Comparison of ENCODE assay signal across 16 cellular contexts in genomic region chr1:202862672-202863560, GRCh38. TPM values are rescaled to one million over a fixed set of nuclear protein-coding genes. Genes with fewer than 3 reads are reported as not detected.
DNase-seq lines count a peak whose midpoint lies in the region; ATAC-seq and FAIRE-seq lines count a peak whose summit lies in the region.
"Had no signal": no experiment of that assay in that cellular context is flagged by ENCODE, and none has a peak within 500 bp of the region (broad histone marks: within the 10 kb centered on the region; RNA-seq: fewer than 3 reads in every experiment).

No MANE protein-coding gene starts in this region.

- peaks cover 21% of the 10 kb centered on the region for H3K4me1 Mint-ChIP-seq in activated T-helper 1 cell treated with anti-CD3 and anti-CD28 coated beads, Interleukin-12 subunit alpha, Interleukin-12 subunit beta, Interleukin-2, Interleukin-4 antibody, amounts not matched to agents 30 ng/mL and 10 ng/mL and 1 ng/mL, durations not matched to agents 14 hours and 24 hours and 36 hours (ENCODE audit: low read depth)

- H3K27me3 Mint-ChIP-seq in activated T-helper 1 cell treated with anti-CD3 and anti-CD28 coated beads, Interleukin-12 subunit alpha, Interleukin-12 subunit beta, Interleukin-2, Interleukin-4 antibody, amounts not matched to agents 30 ng/mL and 10 ng/mL and 1 ng/mL, durations not matched to agents 14 hours and 24 hours and 36 hours (ENCODE audit: insufficient read depth): peaks cover 68% of the 10 kb centered on the region

- H3K9me3 ChIP-seq in HAP-1: no peaks in the 10 kb centered on the region
- H3K9me3 ChIP-seq in small intestine (ENCODE audit: control insufficient read depth, low read depth): no peaks in the 10 kb centered on the region
- H3K9me3 ChIP-seq: thoracic aorta had no signal

- H3K4me1 ChIP-seq in HAP-1 (peaks cover 18% of the 10 kb centered on the region), small intestine (ENCODE audit: control insufficient read depth in 2 of 2, insufficient read depth in 1 of 2, low read depth in 1 of 2, low read length in 1 of 2) (peaks cover 0 to 4% of the 10 kb centered on the region in 2 donors)

- WGBS in small intestine, 3 donors: 11 to 53% (median 28%) methylated on average over 5 of the region's 5 CpGs

- intact Hi-C loops in activated T-helper 1 cell treated with anti-CD3 and anti-CD28 coated beads, Interleukin-12 subunit alpha, Interleukin-12 subunit beta, Interleukin-2, Interleukin-4 antibody, amounts not matched to agents 30 ng/mL and 10 ng/mL and 1 ng/mL, durations not matched to agents 14 hours and 24 hours and 36 hours (cut with micrococcal nuclease): loop anchor here (5.0 kb wide), 1 partner anchor 71 kb away; no protein-coding TSS in a partner anchor
- intact Hi-C loops in sciatic nerve (cut with DNase I): no loop called here

- ATAC-seq in left lobe of liver: peak; percentile 9
- ATAC-seq in sciatic nerve: no peak
- ATAC-seq in GM19463 (IDR thresholded peaks at IDR 0.05; ENCODE audit: unreplicated experiment): no peak

- FAIRE-seq in small intestine (lab: Jason Lieb, UNC): no peak
- FAIRE-seq: endothelial cell of umbilical vein had no signal

- H3K27me3 ChIP-seq in HAP-1 (ENCODE audit: low read depth) (no peaks in the 10 kb centered on the region), small intestine (ENCODE audit: control insufficient read depth in 2 of 2, insufficient read depth in 2 of 2, low read length in 2 of 2) (no peaks in the 10 kb centered on the region)

- no peaks in the 10 kb centered on the region for H3K9me3 Mint-ChIP-seq in activated T-helper 1 cell treated with anti-CD3 and anti-CD28 coated beads, Interleukin-12 subunit alpha, Interleukin-12 subunit beta, Interleukin-2, Interleukin-4 antibody, amounts not matched to agents 30 ng/mL and 10 ng/mL and 1 ng/mL, durations not matched to agents 14 hours and 24 hours and 36 hours
- H3K9me3 Mint-ChIP-seq: activated CD4-positive, alpha-beta memory T cell treated with anti-CD3 and anti-CD28 coated beads, Interleukin-2, amount 10 ng/mL, durations not matched to agents 7 days and 5 days had no signal

- H3K36me3 ChIP-seq in HAP-1 (replicated peaks) (no peaks in the 10 kb centered on the region), small intestine (ENCODE audit: control insufficient read depth in 2 of 2, insufficient read depth in 2 of 2, low read length in 2 of 2) (no peaks in the 10 kb centered on the region)
- H3K36me3 ChIP-seq: BLaER1, thoracic aorta had no signal

- peak overlapping the region in 1 of 2 donors; percentile 28 for H3K27ac ChIP-seq in small intestine (ENCODE audit: low read depth in 1 of 2, low read length in 1 of 2)
- H3K27ac ChIP-seq: BLaER1, thoracic aorta had no signal

- peaks cover 3% of the 10 kb centered on the region for H3K36me3 Mint-ChIP-seq in activated T-helper 1 cell treated with anti-CD3 and anti-CD28 coated beads, Interleukin-12 subunit alpha, Interleukin-12 subunit beta, Interleukin-2, Interleukin-4 antibody, amounts not matched to agents 30 ng/mL and 10 ng/mL and 1 ng/mL, durations not matched to agents 14 hours and 24 hours and 36 hours (ENCODE audit: low read depth)

- DNase-seq in HAP-1 (ENCODE audit: low spot score in 2 of 2) (peak; percentile 17 to 30), left lobe of liver (ENCODE audit: low spot score) (no peak), small intestine (peak; percentile 88), sciatic nerve (ENCODE audit: low spot score) (no peak)
- no peak for DNase-seq in activated T-helper 1 cell treated with anti-CD3 and anti-CD28 coated beads, Interleukin-12 subunit alpha, Interleukin-12 subunit beta, Interleukin-2, Interleukin-4 antibody, amounts not matched to agents 30 ng/mL and 10 ng/mL and 1 ng/mL, durations not matched to agents 14 hours and 24 hours and 36 hours (ENCODE audit: low spot score)
- DNase-seq in activated CD4-positive, alpha-beta T cell treated with anti-CD3 and anti-CD28 coated beads for 48 hours: no peak
- DNase-seq: activated CD4-positive, alpha-beta memory T cell treated with anti-CD3 and anti-CD28 coated beads, Interleukin-2, amount 10 ng/mL, durations not matched to agents 7 days and 5 days; DMS79 treated with DMSO at 0.1 percent for 48 hours; NCI-H1092 treated with DMSO at 0.1 percent for 48 hours; stimulated activated CD4-positive, alpha-beta T cell treated with anti-CD3 and anti-CD28 coated beads, Interleukin-4, amount 100 ng/mL, for 4 hours; SW 1271 had no signal

- H3K4me3 ChIP-seq in HAP-1: no peak overlapping the region
- H3K4me3 ChIP-seq in small intestine (ENCODE audit: low read depth in 1 of 2, low read length in 2 of 2): peak overlapping the region in 1 of 2 donors; percentile 86
- H3K4me3 ChIP-seq: BLaER1 had no signal

- H3K4me3 Mint-ChIP-seq in activated T-helper 1 cell treated with anti-CD3 and anti-CD28 coated beads, Interleukin-12 subunit alpha, Interleukin-12 subunit beta, Interleukin-2, Interleukin-4 antibody, amounts not matched to agents 30 ng/mL and 10 ng/mL and 1 ng/mL, durations not matched to agents 14 hours and 24 hours and 36 hours: peak overlapping the region; percentile 15

- in situ Hi-C loops in HAP-1 (cut with MboI; ENCODE audit: low sequenced_read_pairs): no loop called here

- no peak overlapping the region for H3K27ac Mint-ChIP-seq in activated T-helper 1 cell treated with anti-CD3 and anti-CD28 coated beads, Interleukin-12 subunit alpha, Interleukin-12 subunit beta, Interleukin-2, Interleukin-4 antibody, amounts not matched to agents 30 ng/mL and 10 ng/mL and 1 ng/mL, durations not matched to agents 14 hours and 24 hours and 36 hours
- H3K27ac Mint-ChIP-seq: activated CD4-positive, alpha-beta memory T cell treated with anti-CD3 and anti-CD28 coated beads, Interleukin-2, amount 10 ng/mL, durations not matched to agents 7 days and 5 days had no signal

RNA-seq across cellular contexts. Expression of gene RABIF, which starts 26.0 kb away (rescaled TPM):
- total RNA-seq in activated T-helper 1 cell treated with anti-CD3 and anti-CD28 coated beads, Interleukin-12 subunit alpha, Interleukin-12 subunit beta, Interleukin-2, Interleukin-4 antibody, amounts not matched to agents 30 ng/mL and 10 ng/mL and 1 ng/mL, durations not matched to agents 14 hours and 24 hours and 36 hours: 11.8 and 13.4 TPM in 2 replicates
- total RNA-seq in left lobe of liver (4.6 TPM), sciatic nerve (5.3 TPM)
- 10 to 100 TPM in 2 of 3 donors, 1 to 10 TPM in 1; 7.8 to 11.2 (median 10.3) TPM for polyA plus RNA-seq in small intestine

RNA-seq across cellular contexts. Expression of gene PCAT6, which starts 52.2 kb away (rescaled TPM):
- total RNA-seq in activated T-helper 1 cell treated with anti-CD3 and anti-CD28 coated beads, Interleukin-12 subunit alpha, Interleukin-12 subunit beta, Interleukin-2, Interleukin-4 antibody, amounts not matched to agents 30 ng/mL and 10 ng/mL and 1 ng/mL, durations not matched to agents 14 hours and 24 hours and 36 hours: 1.1 and 1.7 TPM in 2 replicates
- total RNA-seq in left lobe of liver (0.65 TPM), sciatic nerve (1.2 TPM)
- polyA plus RNA-seq in small intestine: 1 to 10 TPM; 1.2 to 1.6 (median 1.6) TPM
- total RNA-seq: skeletal muscle tissue, thoracic aorta had no signal

RNA-seq across cellular contexts. Expression of gene KDM5B, which starts 54.7 kb away (rescaled TPM):
- 102 and 113 TPM in 2 replicates for total RNA-seq in activated T-helper 1 cell treated with anti-CD3 and anti-CD28 coated beads, Interleukin-12 subunit alpha, Interleukin-12 subunit beta, Interleukin-2, Interleukin-4 antibody, amounts not matched to agents 30 ng/mL and 10 ng/mL and 1 ng/mL, durations not matched to agents 14 hours and 24 hours and 36 hours
- total RNA-seq in left lobe of liver (17.1 TPM), sciatic nerve (67.9 TPM)
- 1 to 10 TPM; 5.7 to 9.2 (median 9.1) TPM for polyA plus RNA-seq in small intestine

Comparison
In these comparisons a context has a peak if more than half of its experiments do, and no peak if none do; other contexts are left out.
1. DNase-seq: peak in HAP-1 (2 of 2) and small intestine (single experiment); none in activated T-helper 1 cell treated with anti-CD3 and anti-CD28 coated beads, Interleukin-12 subunit alpha, Interleukin-12 subunit beta, Interleukin-2, Interleukin-4 antibody, amounts not matched to agents 30 ng/mL and 10 ng/mL and 1 ng/mL, durations not matched to agents 14 hours and 24 hours and 36 hours (single experiment), left lobe of liver (single experiment), sciatic nerve (single experiment) and activated CD4-positive, alpha-beta T cell treated with anti-CD3 and anti-CD28 coated beads for 48 hours (single experiment).